In the genomic region with DNA sequence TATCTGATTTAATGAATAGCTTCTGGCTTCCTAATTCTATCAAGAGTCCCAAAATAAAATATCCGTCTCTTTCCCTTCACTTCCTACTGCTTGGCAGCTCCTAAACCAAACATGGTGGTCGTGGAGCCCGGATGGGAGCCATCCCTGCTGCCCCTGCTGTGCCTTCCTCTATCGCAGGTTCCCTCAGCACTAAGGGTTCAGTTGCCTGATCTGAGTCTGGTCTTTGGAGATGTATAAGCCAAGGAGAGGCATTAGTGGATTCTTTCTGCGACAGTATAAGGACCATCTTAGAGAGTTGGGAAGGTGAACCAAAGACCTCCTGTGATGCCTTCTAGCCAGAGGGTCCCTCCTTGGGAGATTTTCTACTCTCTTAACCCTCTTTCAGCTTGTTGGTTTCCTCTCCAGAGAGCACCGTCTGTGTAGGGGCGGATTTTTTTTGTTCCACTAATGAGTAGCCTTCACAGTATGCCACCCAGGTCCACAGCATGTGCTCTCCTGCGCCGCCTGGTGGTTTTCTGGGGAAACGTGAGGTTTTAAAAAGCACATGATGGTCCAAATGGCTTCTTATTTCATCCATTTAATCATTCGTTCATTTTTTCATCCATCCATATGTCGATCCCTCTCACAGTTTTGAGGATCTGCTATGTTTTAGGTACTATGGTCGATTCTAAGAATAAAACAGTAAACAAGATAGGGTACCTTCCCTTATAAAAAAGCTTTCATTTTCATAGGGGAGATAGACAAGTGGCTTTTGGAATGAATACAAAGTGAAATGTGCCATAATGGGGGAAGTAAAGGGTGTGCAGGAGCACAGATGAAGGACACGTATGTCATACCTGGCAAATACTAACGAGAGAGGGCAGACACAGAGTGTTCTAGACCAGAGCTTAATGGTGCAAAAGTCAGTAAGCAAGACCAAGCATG, we compare ENCODE assay signal across 1 cellular context.
TF ChIP-seq lines count a peak whose summit lies in the region.

No MANE protein-coding gene starts in this region.

TF ChIP-seq in K562, 482 proteins besides CTCF, POLR2A, EP300 and RAD21 (continued from another document and continues in another):
- TF ChIP-seq, protein P1, sequence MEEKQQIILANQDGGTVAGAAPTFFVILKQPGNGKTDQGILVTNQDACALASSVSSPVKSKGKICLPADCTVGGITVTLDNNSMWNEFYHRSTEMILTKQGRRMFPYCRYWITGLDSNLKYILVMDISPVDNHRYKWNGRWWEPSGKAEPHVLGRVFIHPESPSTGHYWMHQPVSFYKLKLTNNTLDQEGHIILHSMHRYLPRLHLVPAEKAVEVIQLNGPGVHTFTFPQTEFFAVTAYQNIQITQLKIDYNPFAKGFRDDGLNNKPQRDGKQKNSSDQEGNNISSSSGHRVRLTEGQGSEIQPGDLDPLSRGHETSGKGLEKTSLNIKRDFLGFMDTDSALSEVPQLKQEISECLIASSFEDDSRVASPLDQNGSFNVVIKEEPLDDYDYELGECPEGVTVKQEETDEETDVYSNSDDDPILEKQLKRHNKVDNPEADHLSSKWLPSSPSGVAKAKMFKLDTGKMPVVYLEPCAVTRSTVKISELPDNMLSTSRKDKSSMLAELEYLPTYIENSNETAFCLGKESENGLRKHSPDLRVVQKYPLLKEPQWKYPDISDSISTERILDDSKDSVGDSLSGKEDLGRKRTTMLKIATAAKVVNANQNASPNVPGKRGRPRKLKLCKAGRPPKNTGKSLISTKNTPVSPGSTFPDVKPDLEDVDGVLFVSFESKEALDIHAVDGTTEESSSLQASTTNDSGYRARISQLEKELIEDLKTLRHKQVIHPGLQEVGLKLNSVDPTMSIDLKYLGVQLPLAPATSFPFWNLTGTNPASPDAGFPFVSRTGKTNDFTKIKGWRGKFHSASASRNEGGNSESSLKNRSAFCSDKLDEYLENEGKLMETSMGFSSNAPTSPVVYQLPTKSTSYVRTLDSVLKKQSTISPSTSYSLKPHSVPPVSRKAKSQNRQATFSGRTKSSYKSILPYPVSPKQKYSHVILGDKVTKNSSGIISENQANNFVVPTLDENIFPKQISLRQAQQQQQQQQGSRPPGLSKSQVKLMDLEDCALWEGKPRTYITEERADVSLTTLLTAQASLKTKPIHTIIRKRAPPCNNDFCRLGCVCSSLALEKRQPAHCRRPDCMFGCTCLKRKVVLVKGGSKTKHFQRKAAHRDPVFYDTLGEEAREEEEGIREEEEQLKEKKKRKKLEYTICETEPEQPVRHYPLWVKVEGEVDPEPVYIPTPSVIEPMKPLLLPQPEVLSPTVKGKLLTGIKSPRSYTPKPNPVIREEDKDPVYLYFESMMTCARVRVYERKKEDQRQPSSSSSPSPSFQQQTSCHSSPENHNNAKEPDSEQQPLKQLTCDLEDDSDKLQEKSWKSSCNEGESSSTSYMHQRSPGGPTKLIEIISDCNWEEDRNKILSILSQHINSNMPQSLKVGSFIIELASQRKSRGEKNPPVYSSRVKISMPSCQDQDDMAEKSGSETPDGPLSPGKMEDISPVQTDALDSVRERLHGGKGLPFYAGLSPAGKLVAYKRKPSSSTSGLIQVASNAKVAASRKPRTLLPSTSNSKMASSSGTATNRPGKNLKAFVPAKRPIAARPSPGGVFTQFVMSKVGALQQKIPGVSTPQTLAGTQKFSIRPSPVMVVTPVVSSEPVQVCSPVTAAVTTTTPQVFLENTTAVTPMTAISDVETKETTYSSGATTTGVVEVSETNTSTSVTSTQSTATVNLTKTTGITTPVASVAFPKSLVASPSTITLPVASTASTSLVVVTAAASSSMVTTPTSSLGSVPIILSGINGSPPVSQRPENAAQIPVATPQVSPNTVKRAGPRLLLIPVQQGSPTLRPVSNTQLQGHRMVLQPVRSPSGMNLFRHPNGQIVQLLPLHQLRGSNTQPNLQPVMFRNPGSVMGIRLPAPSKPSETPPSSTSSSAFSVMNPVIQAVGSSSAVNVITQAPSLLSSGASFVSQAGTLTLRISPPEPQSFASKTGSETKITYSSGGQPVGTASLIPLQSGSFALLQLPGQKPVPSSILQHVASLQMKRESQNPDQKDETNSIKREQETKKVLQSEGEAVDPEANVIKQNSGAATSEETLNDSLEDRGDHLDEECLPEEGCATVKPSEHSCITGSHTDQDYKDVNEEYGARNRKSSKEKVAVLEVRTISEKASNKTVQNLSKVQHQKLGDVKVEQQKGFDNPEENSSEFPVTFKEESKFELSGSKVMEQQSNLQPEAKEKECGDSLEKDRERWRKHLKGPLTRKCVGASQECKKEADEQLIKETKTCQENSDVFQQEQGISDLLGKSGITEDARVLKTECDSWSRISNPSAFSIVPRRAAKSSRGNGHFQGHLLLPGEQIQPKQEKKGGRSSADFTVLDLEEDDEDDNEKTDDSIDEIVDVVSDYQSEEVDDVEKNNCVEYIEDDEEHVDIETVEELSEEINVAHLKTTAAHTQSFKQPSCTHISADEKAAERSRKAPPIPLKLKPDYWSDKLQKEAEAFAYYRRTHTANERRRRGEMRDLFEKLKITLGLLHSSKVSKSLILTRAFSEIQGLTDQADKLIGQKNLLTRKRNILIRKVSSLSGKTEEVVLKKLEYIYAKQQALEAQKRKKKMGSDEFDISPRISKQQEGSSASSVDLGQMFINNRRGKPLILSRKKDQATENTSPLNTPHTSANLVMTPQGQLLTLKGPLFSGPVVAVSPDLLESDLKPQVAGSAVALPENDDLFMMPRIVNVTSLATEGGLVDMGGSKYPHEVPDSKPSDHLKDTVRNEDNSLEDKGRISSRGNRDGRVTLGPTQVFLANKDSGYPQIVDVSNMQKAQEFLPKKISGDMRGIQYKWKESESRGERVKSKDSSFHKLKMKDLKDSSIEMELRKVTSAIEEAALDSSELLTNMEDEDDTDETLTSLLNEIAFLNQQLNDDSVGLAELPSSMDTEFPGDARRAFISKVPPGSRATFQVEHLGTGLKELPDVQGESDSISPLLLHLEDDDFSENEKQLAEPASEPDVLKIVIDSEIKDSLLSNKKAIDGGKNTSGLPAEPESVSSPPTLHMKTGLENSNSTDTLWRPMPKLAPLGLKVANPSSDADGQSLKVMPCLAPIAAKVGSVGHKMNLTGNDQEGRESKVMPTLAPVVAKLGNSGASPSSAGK (IDR thresholded peaks at IDR 0.05) = 0 out of 2 replicates have a peak, but pooled peaks have one; percentile 37
- TF ChIP-seq HSF4 (CRISPR knock-in tag; IDR thresholded peaks at IDR 0.05; ENCODE audit: borderline replicate concordance) (no peak), RCOR1 (IDR thresholded peaks at IDR 0.05; ENCODE audit: borderline replicate concordance in 1 of 2, low read depth in 2 of 2, low read length in 2 of 2) (peak in 1 of 2 experiments; percentile 43; a peak in 1 of 4 replicates), NONO (IDR thresholded peaks at IDR 0.05; ENCODE audit: low read depth in 2 of 2, low read length in 1 of 2) (no peak), MTA2 (IDR thresholded peaks at IDR 0.05; ENCODE audit: low read depth) (no peak), ZNF766 (CRISPR knock-in tag; conservative IDR thresholded peaks at IDR 0.05) (no peak), ZNF140 (CRISPR knock-in tag; IDR thresholded peaks at IDR 0.05) (no peak), EWSR1 (IDR thresholded peaks at IDR 0.05; ENCODE audit: borderline replicate concordance, low read depth, partially characterized antibody) (no peak), MAFF (IDR thresholded peaks at IDR 0.05; ENCODE audit: low read length) (no peak), KDM4B (IDR thresholded peaks at IDR 0.05; ENCODE audit: borderline replicate concordance in 2 of 2, low read depth in 1 of 2) (no peak), ZBTB8A (IDR thresholded peaks at IDR 0.05; ENCODE audit: partially characterized antibody) (no peak), GABPA (tag; conservative IDR thresholded peaks at IDR 0.05; ENCODE audit: low read depth) (no peak), SP1 (CRISPR knock-in tag; IDR thresholded peaks at IDR 0.05) (no peak), SPI1 (IDR thresholded peaks at IDR 0.05; ENCODE audit: borderline replicate concordance, low read depth, low read length) (no peak), RBFOX2 (IDR thresholded peaks at IDR 0.05; ENCODE audit: low read depth, low read length) (no peak), PTBP1 (IDR thresholded peaks at IDR 0.05; ENCODE audit: low read depth, low read length) (no peak), ZNF408 (CRISPR knock-in tag; IDR thresholded peaks at IDR 0.05; ENCODE audit: low read depth) (no peak), TAF1 (IDR thresholded peaks at IDR 0.05; ENCODE audit: control insufficient read depth, extremely low read depth, insufficient read depth, low read length, severe bottlenecking) (no peak), NR2F6 (CRISPR knock-in tag; IDR thresholded peaks at IDR 0.05) (no peak), ZNF134 (CRISPR knock-in tag; conservative IDR thresholded peaks at IDR 0.05) (no peak), NFATC3 (IDR thresholded peaks at IDR 0.05) (no peak), TAF7 (tag; IDR thresholded peaks at IDR 0.05) (no peak)
- TF ChIP-seq, protein P2, sequence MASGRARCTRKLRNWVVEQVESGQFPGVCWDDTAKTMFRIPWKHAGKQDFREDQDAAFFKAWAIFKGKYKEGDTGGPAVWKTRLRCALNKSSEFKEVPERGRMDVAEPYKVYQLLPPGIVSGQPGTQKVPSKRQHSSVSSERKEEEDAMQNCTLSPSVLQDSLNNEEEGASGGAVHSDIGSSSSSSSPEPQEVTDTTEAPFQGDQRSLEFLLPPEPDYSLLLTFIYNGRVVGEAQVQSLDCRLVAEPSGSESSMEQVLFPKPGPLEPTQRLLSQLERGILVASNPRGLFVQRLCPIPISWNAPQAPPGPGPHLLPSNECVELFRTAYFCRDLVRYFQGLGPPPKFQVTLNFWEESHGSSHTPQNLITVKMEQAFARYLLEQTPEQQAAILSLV (tag; IDR thresholded peaks at IDR 0.05) = no peak
- TF ChIP-seq, protein P3, sequence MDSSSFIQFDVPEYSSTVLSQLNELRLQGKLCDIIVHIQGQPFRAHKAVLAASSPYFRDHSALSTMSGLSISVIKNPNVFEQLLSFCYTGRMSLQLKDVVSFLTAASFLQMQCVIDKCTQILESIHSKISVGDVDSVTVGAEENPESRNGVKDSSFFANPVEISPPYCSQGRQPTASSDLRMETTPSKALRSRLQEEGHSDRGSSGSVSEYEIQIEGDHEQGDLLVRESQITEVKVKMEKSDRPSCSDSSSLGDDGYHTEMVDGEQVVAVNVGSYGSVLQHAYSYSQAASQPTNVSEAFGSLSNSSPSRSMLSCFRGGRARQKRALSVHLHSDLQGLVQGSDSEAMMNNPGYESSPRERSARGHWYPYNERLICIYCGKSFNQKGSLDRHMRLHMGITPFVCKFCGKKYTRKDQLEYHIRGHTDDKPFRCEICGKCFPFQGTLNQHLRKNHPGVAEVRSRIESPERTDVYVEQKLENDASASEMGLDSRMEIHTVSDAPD (CRISPR knock-in tag; IDR thresholded peaks at IDR 0.05) = no peak
- TF ChIP-seq, protein P4, sequence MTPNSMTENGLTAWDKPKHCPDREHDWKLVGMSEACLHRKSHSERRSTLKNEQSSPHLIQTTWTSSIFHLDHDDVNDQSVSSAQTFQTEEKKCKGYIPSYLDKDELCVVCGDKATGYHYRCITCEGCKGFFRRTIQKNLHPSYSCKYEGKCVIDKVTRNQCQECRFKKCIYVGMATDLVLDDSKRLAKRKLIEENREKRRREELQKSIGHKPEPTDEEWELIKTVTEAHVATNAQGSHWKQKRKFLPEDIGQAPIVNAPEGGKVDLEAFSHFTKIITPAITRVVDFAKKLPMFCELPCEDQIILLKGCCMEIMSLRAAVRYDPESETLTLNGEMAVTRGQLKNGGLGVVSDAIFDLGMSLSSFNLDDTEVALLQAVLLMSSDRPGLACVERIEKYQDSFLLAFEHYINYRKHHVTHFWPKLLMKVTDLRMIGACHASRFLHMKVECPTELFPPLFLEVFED (CRISPR knock-in tag; conservative IDR thresholded peaks at IDR 0.05) = no peak
- TF ChIP-seq, protein P5, sequence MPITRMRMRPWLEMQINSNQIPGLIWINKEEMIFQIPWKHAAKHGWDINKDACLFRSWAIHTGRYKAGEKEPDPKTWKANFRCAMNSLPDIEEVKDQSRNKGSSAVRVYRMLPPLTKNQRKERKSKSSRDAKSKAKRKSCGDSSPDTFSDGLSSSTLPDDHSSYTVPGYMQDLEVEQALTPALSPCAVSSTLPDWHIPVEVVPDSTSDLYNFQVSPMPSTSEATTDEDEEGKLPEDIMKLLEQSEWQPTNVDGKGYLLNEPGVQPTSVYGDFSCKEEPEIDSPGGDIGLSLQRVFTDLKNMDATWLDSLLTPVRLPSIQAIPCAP (CRISPR knock-in tag; IDR thresholded peaks at IDR 0.05; ENCODE audit: borderline replicate concordance) = no peak
- TF ChIP-seq, protein P6, sequence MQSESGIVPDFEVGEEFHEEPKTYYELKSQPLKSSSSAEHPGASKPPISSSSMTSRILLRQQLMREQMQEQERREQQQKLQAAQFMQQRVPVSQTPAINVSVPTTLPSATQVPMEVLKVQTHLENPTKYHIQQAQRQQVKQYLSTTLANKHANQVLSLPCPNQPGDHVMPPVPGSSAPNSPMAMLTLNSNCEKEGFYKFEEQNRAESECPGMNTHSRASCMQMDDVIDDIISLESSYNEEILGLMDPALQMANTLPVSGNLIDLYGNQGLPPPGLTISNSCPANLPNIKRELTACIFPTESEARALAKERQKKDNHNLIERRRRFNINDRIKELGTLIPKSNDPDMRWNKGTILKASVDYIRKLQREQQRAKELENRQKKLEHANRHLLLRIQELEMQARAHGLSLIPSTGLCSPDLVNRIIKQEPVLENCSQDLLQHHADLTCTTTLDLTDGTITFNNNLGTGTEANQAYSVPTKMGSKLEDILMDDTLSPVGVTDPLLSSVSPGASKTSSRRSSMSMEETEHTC (IDR thresholded peaks at IDR 0.05) = peak; percentile 51
- TF ChIP-seq, protein P7, sequence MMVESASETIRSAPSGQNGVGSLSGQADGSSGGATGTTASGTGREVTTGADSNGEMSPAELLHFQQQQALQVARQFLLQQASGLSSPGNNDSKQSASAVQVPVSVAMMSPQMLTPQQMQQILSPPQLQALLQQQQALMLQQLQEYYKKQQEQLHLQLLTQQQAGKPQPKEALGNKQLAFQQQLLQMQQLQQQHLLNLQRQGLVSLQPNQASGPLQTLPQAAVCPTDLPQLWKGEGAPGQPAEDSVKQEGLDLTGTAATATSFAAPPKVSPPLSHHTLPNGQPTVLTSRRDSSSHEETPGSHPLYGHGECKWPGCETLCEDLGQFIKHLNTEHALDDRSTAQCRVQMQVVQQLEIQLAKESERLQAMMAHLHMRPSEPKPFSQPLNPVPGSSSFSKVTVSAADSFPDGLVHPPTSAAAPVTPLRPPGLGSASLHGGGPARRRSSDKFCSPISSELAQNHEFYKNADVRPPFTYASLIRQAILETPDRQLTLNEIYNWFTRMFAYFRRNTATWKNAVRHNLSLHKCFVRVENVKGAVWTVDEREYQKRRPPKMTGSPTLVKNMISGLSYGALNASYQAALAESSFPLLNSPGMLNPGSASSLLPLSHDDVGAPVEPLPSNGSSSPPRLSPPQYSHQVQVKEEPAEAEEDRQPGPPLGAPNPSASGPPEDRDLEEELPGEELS (CRISPR knock-in tag; IDR thresholded peaks at IDR 0.05; ENCODE audit: borderline replicate concordance) = no peak
- TF ChIP-seq, protein P8, sequence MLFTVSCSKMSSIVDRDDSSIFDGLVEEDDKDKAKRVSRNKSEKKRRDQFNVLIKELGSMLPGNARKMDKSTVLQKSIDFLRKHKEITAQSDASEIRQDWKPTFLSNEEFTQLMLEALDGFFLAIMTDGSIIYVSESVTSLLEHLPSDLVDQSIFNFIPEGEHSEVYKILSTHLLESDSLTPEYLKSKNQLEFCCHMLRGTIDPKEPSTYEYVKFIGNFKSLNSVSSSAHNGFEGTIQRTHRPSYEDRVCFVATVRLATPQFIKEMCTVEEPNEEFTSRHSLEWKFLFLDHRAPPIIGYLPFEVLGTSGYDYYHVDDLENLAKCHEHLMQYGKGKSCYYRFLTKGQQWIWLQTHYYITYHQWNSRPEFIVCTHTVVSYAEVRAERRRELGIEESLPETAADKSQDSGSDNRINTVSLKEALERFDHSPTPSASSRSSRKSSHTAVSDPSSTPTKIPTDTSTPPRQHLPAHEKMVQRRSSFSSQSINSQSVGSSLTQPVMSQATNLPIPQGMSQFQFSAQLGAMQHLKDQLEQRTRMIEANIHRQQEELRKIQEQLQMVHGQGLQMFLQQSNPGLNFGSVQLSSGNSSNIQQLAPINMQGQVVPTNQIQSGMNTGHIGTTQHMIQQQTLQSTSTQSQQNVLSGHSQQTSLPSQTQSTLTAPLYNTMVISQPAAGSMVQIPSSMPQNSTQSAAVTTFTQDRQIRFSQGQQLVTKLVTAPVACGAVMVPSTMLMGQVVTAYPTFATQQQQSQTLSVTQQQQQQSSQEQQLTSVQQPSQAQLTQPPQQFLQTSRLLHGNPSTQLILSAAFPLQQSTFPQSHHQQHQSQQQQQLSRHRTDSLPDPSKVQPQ (CRISPR knock-in tag; IDR thresholded peaks at IDR 0.05; ENCODE audit: borderline replicate concordance) = no peak
